ENCODE assay signal across 17 cellular contexts in genomic region chr17:79677646-79678045, GRCh38. TPM values are rescaled to one million over a fixed set of nuclear protein-coding genes. Genes with fewer than 3 reads are reported as not detected.
DNase-seq lines count a peak whose midpoint lies in the region; ATAC-seq and TF ChIP-seq lines count a peak whose summit lies in the region.
"Had no signal": no experiment of that assay in that cellular context is flagged by ENCODE, and none has a peak within 500 bp of the region (broad histone marks: within the 10 kb centered on the region; RNA-seq: fewer than 3 reads in every experiment).

No MANE protein-coding gene starts in this region.

- DNase-seq in left ventricle myocardium inferior (peak; percentile 8), Right ventricle myocardium inferior (ENCODE audit: missing footprints) (no peak), chondrocyte (ENCODE audit: low spot score) (peak; percentile 75), posterior vena cava (ENCODE audit: low spot score) (peak; percentile 68), CD14-positive monocyte (ENCODE audit: low spot score) (no peak), SKM-1 (lab: John Stamatoyannopoulos, UW; ENCODE audit: unreplicated experiment) (no peak), mesenchymal stem cell (no peak)
- DNase-seq: CD4-positive, CD25-positive, alpha-beta regulatory T cell; DMS53 had no signal

- no peaks in the 10 kb centered on the region for H3K79me1 ChIP-seq in mesenchymal stem cell (replicated peaks; ENCODE audit: low read length, poor library complexity, severe bottlenecking)

- H3K4me1 ChIP-seq in left ventricle myocardium inferior (no peaks in the 10 kb centered on the region), mesenchymal stem cell (ENCODE audit: control insufficient read depth, insufficient read depth, low read depth, low read length) (no peaks in the 10 kb centered on the region)

- no peak overlapping the region for H2BK5ac ChIP-seq in mesenchymal stem cell (ENCODE audit: low read depth, low read length, poor library complexity, severe bottlenecking)

- no peak overlapping the region for H2AK5ac ChIP-seq in mesenchymal stem cell (ENCODE audit: low read length, severe bottlenecking)

- H2AFZ ChIP-seq in mesenchymal stem cell (ENCODE audit: low read depth, low read length), result no peak overlapping the region

- H3K9me3 Mint-ChIP-seq in chondrocyte (ENCODE audit: low read depth) (peaks cover 11% of the 10 kb centered on the region), CD14-positive monocyte (peaks cover 8 to 19% (median 17%) of the 10 kb centered on the region in 7 donors)

- no peak overlapping the region for H3K4me2 ChIP-seq in mesenchymal stem cell (ENCODE audit: low read length, poor library complexity, severe bottlenecking)
- H3K4me2 ChIP-seq: BLaER1 had no signal

- no peak overlapping the region for H3K4me3 ChIP-seq in left ventricle myocardium inferior
- H3K4me3 ChIP-seq in mesenchymal stem cell (ENCODE audit: insufficient read depth in 1 of 2, low read depth in 1 of 2, low read length in 2 of 2), result no peak overlapping the region
- H3K4me3 ChIP-seq: BLaER1, GM12878 had no signal

- H3K36me3 ChIP-seq in left ventricle myocardium inferior (no peaks in the 10 kb centered on the region), mesenchymal stem cell (ENCODE audit: control insufficient read depth in 1 of 2, insufficient read depth in 2 of 2, low read depth in 1 of 2, low read length in 2 of 2) (no peaks in the 10 kb centered on the region)
- H3K36me3 ChIP-seq: BLaER1 had no signal

- H3K27ac ChIP-seq in left ventricle myocardium inferior (replicated peaks), result no peak overlapping the region
- no peak overlapping the region for H3K27ac ChIP-seq in mesenchymal stem cell (ENCODE audit: low read length, poor library complexity, severe bottlenecking)
- H3K27ac ChIP-seq: 22Rv1, BLaER1 had no signal

- H3K27ac Mint-ChIP-seq in chondrocyte (ENCODE audit: unreplicated experiment) (no peak overlapping the region), CD14-positive monocyte (peak overlapping the region in 1 of 7 donors; percentile 22)

- H3K4me1 Mint-ChIP-seq in chondrocyte (ENCODE audit: low read depth), result no peaks in the 10 kb centered on the region
- no peaks in the 10 kb centered on the region for H3K4me1 Mint-ChIP-seq in CD14-positive monocyte

- no peak overlapping the region for H2BK15ac ChIP-seq in mesenchymal stem cell (ENCODE audit: low read depth, poor library complexity, severe bottlenecking)

- H4K91ac ChIP-seq in mesenchymal stem cell (ENCODE audit: low read length), result no peak overlapping the region

- no peak overlapping the region for H3K4ac ChIP-seq in mesenchymal stem cell (ENCODE audit: low read depth in 1 of 2, low read length in 2 of 2)

- no peak overlapping the region for H4K8ac ChIP-seq in mesenchymal stem cell (ENCODE audit: low read length)

- no peak overlapping the region for H3K18ac ChIP-seq in mesenchymal stem cell (ENCODE audit: low read depth in 1 of 2, low read length in 2 of 2)

- H3K27me3 Mint-ChIP-seq in chondrocyte (ENCODE audit: low read depth) (peaks cover 59% of the 10 kb centered on the region), CD14-positive monocyte (ENCODE audit: low read depth in 3 of 3) (peaks cover 6 to 17% (median 8%) of the 10 kb centered on the region in 3 donors)
- H3K27me3 Mint-ChIP-seq: CD4-positive, CD25-positive, alpha-beta regulatory T cell had no signal

- no peak overlapping the region for H3K9ac ChIP-seq in mesenchymal stem cell (ENCODE audit: low read length)
- H3K9ac ChIP-seq: BLaER1 had no signal

- H2BK12ac ChIP-seq in mesenchymal stem cell (ENCODE audit: low read length in 2 of 2), result no peak overlapping the region

- H3K9me3 ChIP-seq in left ventricle myocardium inferior (replicated peaks) (peaks cover 17% of the 10 kb centered on the region), mesenchymal stem cell (ENCODE audit: control insufficient read depth, low read length) (peaks cover 18% of the 10 kb centered on the region)

- H3K36me3 Mint-ChIP-seq in chondrocyte (ENCODE audit: low read depth), result peaks cover 4% of the 10 kb centered on the region
- H3K36me3 Mint-ChIP-seq in CD14-positive monocyte, result no peaks in the 10 kb centered on the region
- H3K36me3 Mint-ChIP-seq: CD4-positive, CD25-positive, alpha-beta regulatory T cell had no signal

- H3K14ac ChIP-seq in mesenchymal stem cell (ENCODE audit: low read length in 2 of 2), result no peak overlapping the region

- no peak for ATAC-seq in Right ventricle myocardium inferior
- ATAC-seq: GM12878, HCT116, HepG2 had no signal

- H3K27me3 ChIP-seq in left ventricle myocardium inferior (ENCODE audit: low read depth), result peaks cover 85% of the 10 kb centered on the region
- peaks cover 7 to 28% of the 10 kb centered on the region in 2 experiments for H3K27me3 ChIP-seq in mesenchymal stem cell (ENCODE audit: control insufficient read depth in 1 of 2, insufficient read depth in 1 of 2, low read length in 2 of 2)
- H3K27me3 ChIP-seq: BLaER1 had no signal

- H2BK120ac ChIP-seq in mesenchymal stem cell (ENCODE audit: low read depth, low read length), result no peak overlapping the region

- intact Hi-C loops in left ventricle myocardium inferior (cut with micrococcal nuclease), result no loop called here
- intact Hi-C loops in Right ventricle myocardium inferior (cut with DNase I), result no loop called here
- intact Hi-C loops in posterior vena cava (cut with DNase I), result no loop called here
- intact Hi-C loops in CD14-positive monocyte (cut with micrococcal nuclease), result no loop called here

- no peak overlapping the region for H3K4me3 Mint-ChIP-seq in chondrocyte (ENCODE audit: unreplicated experiment)
- no peak overlapping the region for H3K4me3 Mint-ChIP-seq in CD14-positive monocyte
- H3K4me3 Mint-ChIP-seq: CD4-positive, CD25-positive, alpha-beta regulatory T cell had no signal

- no peak overlapping the region for H3K23ac ChIP-seq in mesenchymal stem cell (ENCODE audit: low read length in 2 of 2)

- 74% methylated on average over 12 of the region's 12 CpGs for WGBS in mesenchymal stem cell

- no peak for TF ChIP-seq CTCF in left ventricle myocardium inferior (IDR thresholded peaks at IDR 0.05; ENCODE audit: borderline replicate concordance)
- TF ChIP-seq CTCF in chondrocyte (IDR thresholded peaks at IDR 0.05), result no peak
- TF ChIP-seq CTCF in CD14-positive monocyte (IDR thresholded peaks at IDR 0.05), result no peak

RNA-seq across cellular contexts. Expression of gene ENPP7, which starts 53.1 kb away (rescaled TPM):
- not detected for total RNA-seq in left ventricle myocardium inferior
- not detected for total RNA-seq in Right ventricle myocardium inferior
- total RNA-seq in chondrocyte, result not detected in 3 replicates
- total RNA-seq in posterior vena cava, result not detected
- not detected for polyA plus RNA-seq in CD14-positive monocyte
- not detected for polyA plus RNA-seq in mesenchymal stem cell (2013, experiment 1 of 2)
- polyA plus RNA-seq in mesenchymal stem cell (2013, experiment 2 of 2), result not detected
- total RNA-seq: A673; CD4-positive, CD25-positive, alpha-beta regulatory T cell; Daoy; H4 had no signal

Comparison
In these comparisons a context has a peak if more than half of its experiments do, and no peak if none do; other contexts are left out.
1. DNase-seq: peak in left ventricle myocardium inferior (single experiment), chondrocyte (single experiment) and posterior vena cava (single experiment); none in Right ventricle myocardium inferior (single experiment), CD14-positive monocyte (single experiment), SKM-1 (single experiment) and mesenchymal stem cell (single experiment).